Comparison of ENCODE assay signal across 9 cellular contexts in genomic region chr1:246773213-246773641, GRCh38. TPM values are rescaled to one million over a fixed set of nuclear protein-coding genes. Genes with fewer than 3 reads are reported as not detected.
DNase-seq lines count a peak whose midpoint lies in the region; ATAC-seq and TF ChIP-seq lines count a peak whose summit lies in the region.
"Had no signal": no experiment of that assay in that cellular context is flagged by ENCODE, and none has a peak within 500 bp of the region (broad histone marks: within the 10 kb centered on the region; RNA-seq: fewer than 3 reads in every experiment).

No MANE protein-coding gene starts in this region.

- H3K9ac ChIP-seq in trophoblast cell (ENCODE audit: low read length): no peak overlapping the region
- H3K9ac ChIP-seq in neural progenitor cell: no peak overlapping the region

- H3K4me1 Mint-ChIP-seq in neural progenitor cell: no peaks in the 10 kb centered on the region

- H3K9me3 ChIP-seq in trophoblast cell (ENCODE audit: insufficient read depth, low read depth, low read length): peaks cover 2% of the 10 kb centered on the region
- no peaks in the 10 kb centered on the region for H3K9me3 ChIP-seq in neural progenitor cell (ENCODE audit: low read depth)

- no peak overlapping the region for H2BK5ac ChIP-seq in trophoblast cell (ENCODE audit: low read depth, low read length, poor library complexity)

- H4K20me1 ChIP-seq in neural progenitor cell (ENCODE audit: low read depth): no peaks in the 10 kb centered on the region

- no peak overlapping the region for H2BK12ac ChIP-seq in trophoblast cell (ENCODE audit: low read length)

- H3K4me2 ChIP-seq in trophoblast cell (ENCODE audit: low read length): no peak overlapping the region
- no peak overlapping the region for H3K4me2 ChIP-seq in neural progenitor cell

- H3K36me3 Mint-ChIP-seq in neural progenitor cell: peaks cover 45% of the 10 kb centered on the region

- H3K27ac ChIP-seq in trophoblast cell (ENCODE audit: low read depth, low read length): no peak overlapping the region
- H3K27ac ChIP-seq in neural progenitor cell: no peak overlapping the region

- no peak overlapping the region for H3K4ac ChIP-seq in trophoblast cell (ENCODE audit: low read depth, low read length)

- no peaks in the 10 kb centered on the region for H3F3A ChIP-seq in neural progenitor cell (ENCODE audit: low read depth)

- H4K91ac ChIP-seq in trophoblast cell (ENCODE audit: low read depth, low read length): no peak overlapping the region

- no peaks in the 10 kb centered on the region for H3K79me1 ChIP-seq in trophoblast cell (ENCODE audit: low read length)

- peak; percentile 57 to 68 for DNase-seq in trophoblast cell
- DNase-seq in glomerular visceral epithelial cell (ENCODE audit: extremely low spot score): no peak
- no peak for DNase-seq in NCI-H1436 (lab: John Stamatoyannopoulos, UW)
- DNase-seq in neural progenitor cell (ENCODE audit: low spot score): no peak
- DNase-seq: activated naive CD8-positive, alpha-beta T cell treated with anti-CD3 and anti-CD28 coated beads, Interleukin-2, amount 10 ng/mL, durations not matched to agents 7 days and 5 days; left cardiac atrium had no signal

- no peak overlapping the region for H2AK5ac ChIP-seq in trophoblast cell (ENCODE audit: low read length)

- TF ChIP-seq CTCF in neural progenitor cell (IDR thresholded peaks at IDR 0.05): no peak

- H3K36me3 ChIP-seq in trophoblast cell (ENCODE audit: control insufficient read depth in 1 of 2, insufficient read depth in 2 of 2, low read length in 2 of 2) (peaks cover 0 to 2% of the 10 kb centered on the region in 2 experiments), neural progenitor cell (no peaks in the 10 kb centered on the region)

- H3K4me1 ChIP-seq in trophoblast cell (ENCODE audit: control insufficient read depth in 1 of 2, insufficient read depth in 2 of 2, low read length in 2 of 2) (peaks cover 0 to 3% of the 10 kb centered on the region in 2 experiments), neural progenitor cell (no peaks in the 10 kb centered on the region)

- H3K79me2 ChIP-seq in trophoblast cell (ENCODE audit: control insufficient read depth, insufficient read depth, low read length, poor library complexity) (no peaks in the 10 kb centered on the region), neural progenitor cell (ENCODE audit: low read depth) (no peaks in the 10 kb centered on the region)

- peaks cover 2% of the 10 kb centered on the region for H3K27me3 Mint-ChIP-seq in neural progenitor cell (ENCODE audit: insufficient read depth, low read depth)
- H3K27me3 Mint-ChIP-seq: activated naive CD8-positive, alpha-beta T cell treated with anti-CD3 and anti-CD28 coated beads, Interleukin-2, amount 10 ng/mL, durations not matched to agents 7 days and 5 days had no signal

- H3K23ac ChIP-seq in trophoblast cell (ENCODE audit: low read length): no peak overlapping the region

- no peaks in the 10 kb centered on the region for H3K9me3 Mint-ChIP-seq in neural progenitor cell
- H3K9me3 Mint-ChIP-seq: activated naive CD8-positive, alpha-beta T cell treated with anti-CD3 and anti-CD28 coated beads, Interleukin-2, amount 10 ng/mL, durations not matched to agents 7 days and 5 days had no signal

- no peak overlapping the region for H4K8ac ChIP-seq in trophoblast cell (ENCODE audit: low read depth, low read length)

- ATAC-seq in GM19025 (IDR thresholded peaks at IDR 0.05; ENCODE audit: low read depth, unreplicated experiment) (peak; percentile 94), HG02571 (IDR thresholded peaks at IDR 0.05; ENCODE audit: unreplicated experiment) (peak; percentile 98), HG03442 (IDR thresholded peaks at IDR 0.05; ENCODE audit: unreplicated experiment) (peak; percentile 97)
- ATAC-seq: left cardiac atrium had no signal

- no CpG with 5 or more reads among the region's 4 CpGs for WGBS in trophoblast cell (ENCODE audit: extremely low coverage, insufficient coverage, insufficient read length)

- H2BK120ac ChIP-seq in trophoblast cell (ENCODE audit: insufficient read depth, low read length, poor library complexity): no peak overlapping the region

- H3K4me3 ChIP-seq in trophoblast cell (ENCODE audit: low read depth, low read length) (no peak overlapping the region), neural progenitor cell (no peak overlapping the region)

- H3K27ac Mint-ChIP-seq in neural progenitor cell: no peak overlapping the region
- H3K27ac Mint-ChIP-seq: activated naive CD8-positive, alpha-beta T cell treated with anti-CD3 and anti-CD28 coated beads, Interleukin-2, amount 10 ng/mL, durations not matched to agents 7 days and 5 days had no signal

- H2AFZ ChIP-seq in trophoblast cell (ENCODE audit: insufficient read depth, low read length, poor library complexity) (no peak overlapping the region), neural progenitor cell (replicated peaks) (no peak overlapping the region)

- no peak overlapping the region for H3K14ac ChIP-seq in trophoblast cell (ENCODE audit: low read length)

- no peak overlapping the region for H3K4me3 Mint-ChIP-seq in neural progenitor cell
- H3K4me3 Mint-ChIP-seq: activated naive CD8-positive, alpha-beta T cell treated with anti-CD3 and anti-CD28 coated beads, Interleukin-2, amount 10 ng/mL, durations not matched to agents 7 days and 5 days had no signal

- H3K27me3 ChIP-seq in trophoblast cell (ENCODE audit: insufficient read depth, low read length) (no peaks in the 10 kb centered on the region), neural progenitor cell (no peaks in the 10 kb centered on the region)

- H4K12ac ChIP-seq in trophoblast cell (ENCODE audit: low read depth, low read length): no peak overlapping the region

- no peak overlapping the region for H3K18ac ChIP-seq in trophoblast cell (ENCODE audit: low read length)

RNA-seq across cellular contexts. Expression of gene SCCPDH, which starts 49.0 kb away (rescaled TPM):
- 10.1 and 10.5 TPM in 2 replicates for polyA plus RNA-seq in trophoblast cell (2013)
- total RNA-seq in neural progenitor cell (ENCODE audit: low replicate concordance): 46.7 and 56.3 TPM in 2 replicates

Comparison
In these comparisons a context has a peak if more than half of its experiments do, and no peak if none do; other contexts are left out.
1. DNase-seq: peak in trophoblast cell (2 of 2); none in glomerular visceral epithelial cell (single experiment), NCI-H1436 (single experiment) and neural progenitor cell (single experiment).
2. Peak in every context shown above with its lines, with median percentiles within 50 percentile points of each other: ATAC-seq.